ENCODE assay signal across 28 cellular contexts in genomic region chr15:25186411-25186810, GRCh38.
DNase-seq lines count a peak whose midpoint lies in the region; ATAC-seq and TF ChIP-seq lines count a peak whose summit lies in the region.
"Had no signal": no experiment of that assay in that cellular context is flagged by ENCODE, and none has a peak within 500 bp of the region (broad histone marks: within the 10 kb centered on the region; RNA-seq: fewer than 3 reads in every experiment).

No MANE protein-coding gene starts in this region.

- H3K36me3 ChIP-seq in heart right ventricle (no peaks in the 10 kb centered on the region), lower lobe of right lung (no peaks in the 10 kb centered on the region), spleen (no peaks in the 10 kb centered on the region)
- H3K36me3 ChIP-seq: BE2C, SJCRH30 had no signal

- H3K27me3 Mint-ChIP-seq in CD14-positive monocyte (ENCODE audit: low read depth in 3 of 3) = no peaks in the 10 kb centered on the region

- WGBS in heart right ventricle, 2 donors = 86 to 87% methylated on average over 9 of the region's 9 CpGs
- WGBS in spleen, 5 donors = 77 to 85% (median 85%) methylated on average over 9 of the region's 9 CpGs

- ATAC-seq in Right ventricle myocardium inferior (no peak), heart right ventricle (no peak), lower lobe of right lung (no peak), GM21723 (IDR thresholded peaks at IDR 0.05; ENCODE audit: unreplicated experiment) (no peak)
- ATAC-seq: HCT116, K562, Panc1 had no signal

- H3K4me3 ChIP-seq in heart right ventricle (no peak overlapping the region), lower lobe of right lung (no peak overlapping the region), spleen (no peak overlapping the region)
- H3K4me3 ChIP-seq: K562, SJCRH30 had no signal

- H3K27ac Mint-ChIP-seq in CD14-positive monocyte = no peak overlapping the region

- no peaks in the 10 kb centered on the region for H3K4me1 ChIP-seq in heart right ventricle
- no peaks in the 10 kb centered on the region for H3K4me1 ChIP-seq in lower lobe of right lung
- H3K4me1 ChIP-seq in spleen = no peaks in the 10 kb centered on the region
- H3K4me1 ChIP-seq: BE2C, SJCRH30 had no signal

- TF ChIP-seq CTCF in heart right ventricle (IDR thresholded peaks at IDR 0.05) (no peak), CD14-positive monocyte (IDR thresholded peaks at IDR 0.05) (no peak), lower lobe of right lung (IDR thresholded peaks at IDR 0.05) (no peak), spleen (IDR thresholded peaks at IDR 0.05 in 8 of 11, conservative IDR thresholded peaks at IDR 0.05 in 3 of 11) (no peak)

- DNase-seq in Right ventricle myocardium inferior (ENCODE audit: missing footprints) (peak; percentile 14), heart right ventricle (no peak), CD14-positive monocyte (ENCODE audit: low spot score) (peak; percentile 20), lower lobe of right lung (peak; percentile 38), spleen (peak; percentile 64), UCSD-AML1 (lab: John Stamatoyannopoulos, UW; ENCODE audit: unreplicated experiment) (no peak)
- DNase-seq: 8988T, ACHN, BE2C, Calu3, DMS79 treated with DMSO at 0.1 percent for 48 hours, GF-D8, Kasumi-1, NCI-H1092 treated with DMSO at 0.1 percent for 48 hours, NCI-H1436, NCI-H187, NCI-H2081 treated with DMSO at 0.1 percent for 48 hours, NCI-H2171, NCI-H226, NCI-H510A, NCI-H69, SJCRH30 had no signal

- peaks cover 82 to 100% (median 99%) of the 10 kb centered on the region in 7 donors for H3K9me3 Mint-ChIP-seq in CD14-positive monocyte

- H3K27ac ChIP-seq in heart right ventricle (no peak overlapping the region), lower lobe of right lung (no peak overlapping the region), spleen (no peak overlapping the region)
- H3K27ac ChIP-seq: HL-60, RWPE1, SJCRH30 had no signal

- H3K36me3 Mint-ChIP-seq in CD14-positive monocyte = no peaks in the 10 kb centered on the region

- no peaks in the 10 kb centered on the region for H3K4me1 Mint-ChIP-seq in CD14-positive monocyte

- H3K9me3 ChIP-seq in heart right ventricle (peaks cover 0 to 94% (median 0%) of the 10 kb centered on the region in 11 donors), lower lobe of right lung (no peaks in the 10 kb centered on the region), spleen (peaks cover 0 to 100% (median 81%) of the 10 kb centered on the region in 8 donors)
- H3K9me3 ChIP-seq: SJCRH30 had no signal

- no peak overlapping the region for H3K4me3 Mint-ChIP-seq in CD14-positive monocyte

- no peak for TF ChIP-seq POLR2A in spleen (IDR thresholded peaks at IDR 0.05)

- intact Hi-C loops in Right ventricle myocardium inferior (cut with DNase I) = no loop called here
- intact Hi-C loops in heart right ventricle (cut with DNase I) = no loop called here
- intact Hi-C loops in CD14-positive monocyte (cut with micrococcal nuclease) = no loop called here
- intact Hi-C loops in lower lobe of right lung (cut with DNase I) = no loop called here
- intact Hi-C loops in spleen (cut with DNase I; ENCODE audit: low total_unique reads) = no loop called here

- no peaks in the 10 kb centered on the region for H3K27me3 ChIP-seq in heart right ventricle
- H3K27me3 ChIP-seq in lower lobe of right lung (ENCODE audit: low read depth) = no peaks in the 10 kb centered on the region
- H3K27me3 ChIP-seq in spleen (replicated peaks in 1 of 7) = no peaks in the 10 kb centered on the region
- H3K27me3 ChIP-seq: BE2C, SJCRH30 had no signal

Comparison
In these comparisons a context has a peak if more than half of its experiments do, and no peak if none do; other contexts are left out.
1. DNase-seq: peak in Right ventricle myocardium inferior (single experiment), CD14-positive monocyte (single experiment), lower lobe of right lung (single experiment) and spleen (single experiment); none in heart right ventricle (0 of 2) and UCSD-AML1 (single experiment).